8 cellular contexts compared by ENCODE assay signal in the genomic region with DNA sequence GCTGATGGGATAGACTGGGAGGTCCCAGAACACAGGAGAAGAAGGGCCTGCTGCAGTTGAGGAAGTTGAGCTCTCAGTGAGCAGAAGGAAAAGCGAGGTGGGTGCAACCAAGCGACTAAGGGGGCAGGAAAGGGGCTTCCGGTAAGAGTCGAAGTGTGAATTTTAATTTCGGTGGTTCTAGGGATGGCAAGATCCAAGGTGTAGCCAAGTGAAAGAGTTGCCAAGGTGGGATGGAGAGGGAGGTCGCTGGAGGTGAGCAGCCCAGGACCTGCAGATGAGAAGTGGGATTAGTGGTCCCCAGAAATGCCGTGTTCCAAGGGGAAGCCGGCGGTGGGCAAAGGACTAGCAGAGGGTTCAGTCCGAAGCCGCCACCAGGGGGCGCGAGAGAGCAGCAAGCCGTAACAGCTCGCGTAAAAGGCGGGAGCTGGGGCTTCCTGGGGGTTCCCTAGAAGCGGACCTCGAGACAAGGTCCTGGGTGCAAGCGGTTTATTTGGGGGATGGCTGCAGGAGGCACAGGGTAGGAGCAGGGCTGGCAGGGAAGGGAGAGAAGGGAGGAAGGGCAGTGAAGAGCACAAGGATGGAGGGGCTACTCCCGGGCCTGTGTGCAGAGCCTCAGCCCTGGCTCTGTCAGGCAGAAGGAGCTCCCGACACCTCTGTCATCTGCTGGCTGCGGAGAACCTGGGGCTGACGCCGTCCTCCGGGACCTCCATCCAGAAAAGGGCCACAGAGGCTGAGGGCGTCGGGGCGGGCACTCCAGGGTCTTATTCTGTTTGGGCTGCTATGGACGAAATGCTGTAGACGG.
DNase-seq lines count a peak whose midpoint lies in the region; ATAC-seq and TF ChIP-seq lines count a peak whose summit lies in the region.

No MANE protein-coding gene starts in this region.

- peaks cover 19% of the 10 kb centered on the region for H3K27me3 Mint-ChIP-seq in WTC11 (ENCODE audit: low read depth)

- H3K27ac Mint-ChIP-seq in WTC11, result no peak overlapping the region

- CTCF ChIA-PET in WTC11 (lab: Charles Lee), result interaction anchor here (0.5 to 2.5 kb wide), 46 partner anchors 8 to 544 kb away, joined by 3 to 19 read pairs (median 4); no protein-coding TSS in a partner anchor

- H3K9me3 ChIP-seq in gastrocnemius medialis, result no peaks in the 10 kb centered on the region

- peak; percentile 50 for ATAC-seq in HG02798 (IDR thresholded peaks at IDR 0.05; ENCODE audit: poor library complexity, unreplicated experiment)
- peak; percentile 90 for ATAC-seq in WTC11
- no peak for ATAC-seq in gastrocnemius medialis
- ATAC-seq in GM21381 (IDR thresholded peaks at IDR 0.05; ENCODE audit: unreplicated experiment), result no peak
- no peak for ATAC-seq in GM18873 (IDR thresholded peaks at IDR 0.05; ENCODE audit: low FRiP score, unreplicated experiment)

- POLR2A ChIA-PET in WTC11 (lab: Charles Lee), result no interaction called here

- H3K36me3 Mint-ChIP-seq in WTC11, result no peaks in the 10 kb centered on the region

- no peaks in the 10 kb centered on the region for H3K9me3 Mint-ChIP-seq in WTC11

- in situ Hi-C loops in gastrocnemius medialis (cut with MboI; ENCODE audit: low sequenced_read_pairs in 4 of 4), result loop anchor here in 2 of 4 donors (25.0 kb wide), 1 partner anchor 303 kb away; no protein-coding TSS in a partner anchor

- TF ChIP-seq POLR2A in gastrocnemius medialis (IDR thresholded peaks at IDR 0.05), result no peak

- H3K4me3 Mint-ChIP-seq in WTC11, result no peak overlapping the region

- H3K4me1 Mint-ChIP-seq in WTC11, result peaks cover 2% of the 10 kb centered on the region; the same call in 1 of the 2 replicates

- H3K27me3 ChIP-seq in gastrocnemius medialis, result no peaks in the 10 kb centered on the region

- H3K4me1 ChIP-seq in gastrocnemius medialis, result no peaks in the 10 kb centered on the region

- no peak overlapping the region for H3K27ac ChIP-seq in gastrocnemius medialis

- intact Hi-C loops in gastrocnemius medialis (cut with DNase I; ENCODE audit: low total_unique reads), result no loop called here

- DNase-seq in ELF-1 (ENCODE audit: low read depth, low spot score) (peak; percentile 75), WTC11 (ENCODE audit: low spot score) (peak; percentile 89), germinal center (ENCODE audit: low spot score) (peak; percentile 64), gastrocnemius medialis (no peak), SHP77 treated with DMSO at 0.1 percent for 48 hours (lab: John Stamatoyannopoulos, UW) (no peak)

- TF ChIP-seq CTCF in WTC11 (IDR thresholded peaks at IDR 0.05) (peak; percentile 99), gastrocnemius medialis (IDR thresholded peaks at IDR 0.05 in 4 of 5, conservative IDR thresholded peaks at IDR 0.05 in 1 of 5) (peak in 3 of 5 experiments; percentile 38 to 56 (median 52))

- no peak overlapping the region for H3K4me3 ChIP-seq in gastrocnemius medialis

- no peaks in the 10 kb centered on the region for H3K36me3 ChIP-seq in gastrocnemius medialis

TF ChIP-seq in WTC11, 78 proteins besides CTCF, POLR2A, EP300 and RAD21:
- TF ChIP-seq MAX (CRISPR knock-in tag; IDR thresholded peaks at IDR 0.05), result peak; percentile 60; the same call in 1 of the 2 replicates
- TF ChIP-seq ZSCAN18 (CRISPR knock-in tag; IDR thresholded peaks at IDR 0.05), result no peak
- TF ChIP-seq JUN (CRISPR knock-in tag; IDR thresholded peaks at IDR 0.05), result no peak

Comparison
In these comparisons a context has a peak if more than half of its experiments do, and no peak if none do; other contexts are left out.
1. DNase-seq: peak in ELF-1 (single experiment), WTC11 (single experiment) and germinal center (single experiment); none in gastrocnemius medialis (0 of 2) and SHP77 treated with DMSO at 0.1 percent for 48 hours (single experiment).
2. ATAC-seq: peak in HG02798 (single experiment) and WTC11 (single experiment); none in gastrocnemius medialis (0 of 2), GM21381 (single experiment) and GM18873 (single experiment).